ENCODE assay signal across 9 cellular contexts in genomic region chr15:77031376-77032050, GRCh38. TPM values are rescaled to one million over a fixed set of nuclear protein-coding genes. Genes with fewer than 3 reads are reported as not detected.
DNase-seq lines count a peak whose midpoint lies in the region; ATAC-seq lines count a peak whose summit lies in the region.
"Had no signal": no experiment of that assay in that cellular context is flagged by ENCODE, and none has a peak within 500 bp of the region (broad histone marks: within the 10 kb centered on the region; RNA-seq: fewer than 3 reads in every experiment).

No MANE protein-coding gene starts in this region.

- no peak overlapping the region for H2BK5ac ChIP-seq in mesenchymal stem cell (ENCODE audit: low read depth, low read length, poor library complexity, severe bottlenecking)

- no peak overlapping the region for H3K23ac ChIP-seq in mesenchymal stem cell (ENCODE audit: low read length in 2 of 2)

- H3K4me3 ChIP-seq in mesenchymal stem cell (ENCODE audit: insufficient read depth in 1 of 2, low read depth in 1 of 2, low read length in 2 of 2): no peak overlapping the region

- H3K79me1 ChIP-seq in mesenchymal stem cell (replicated peaks; ENCODE audit: low read length, poor library complexity, severe bottlenecking): peaks cover 4% of the 10 kb centered on the region

- H2BK15ac ChIP-seq in mesenchymal stem cell (ENCODE audit: low read depth, poor library complexity, severe bottlenecking): no peak overlapping the region

- peak overlapping the region; percentile 31 for H4K8ac ChIP-seq in mesenchymal stem cell (ENCODE audit: low read length)

- peak; percentile 31 for DNase-seq in activated T-cell treated with anti-CD3 and anti-CD28 coated beads, Interleukin-2, amount 50 U/mL, for 1 hour
- DNase-seq in activated T-cell treated with anti-CD3 and anti-CD28 coated beads for 4 hours: no peak
- peak; percentile 4 for DNase-seq in NCI-H2081 treated with DMSO at 0.1 percent for 48 hours (lab: John Stamatoyannopoulos, UW)
- peak; percentile 53 for DNase-seq in activated CD8-positive, alpha-beta memory T cell treated with anti-CD3 and anti-CD28 coated beads, Interleukin-2, amount 50 U/mL, for 48 hours
- no peak for DNase-seq in mesenchymal stem cell
- no peak for DNase-seq in globus pallidus (ENCODE audit: low spot score)

- no peak overlapping the region for H3K27ac ChIP-seq in mesenchymal stem cell (ENCODE audit: low read length, poor library complexity, severe bottlenecking)
- H3K27ac ChIP-seq: C4-2B had no signal

- peaks cover 46% of the 10 kb centered on the region for H3K4me1 ChIP-seq in mesenchymal stem cell (ENCODE audit: control insufficient read depth, insufficient read depth, low read depth, low read length)

- peaks cover 5 to 24% of the 10 kb centered on the region in 2 experiments for H3K36me3 ChIP-seq in mesenchymal stem cell (ENCODE audit: control insufficient read depth in 1 of 2, insufficient read depth in 2 of 2, low read depth in 1 of 2, low read length in 2 of 2)

- no peak overlapping the region for H2BK120ac ChIP-seq in mesenchymal stem cell (ENCODE audit: low read depth, low read length)

- H2AFZ ChIP-seq in mesenchymal stem cell (ENCODE audit: low read depth, low read length): no peak overlapping the region

- no peak overlapping the region for H3K18ac ChIP-seq in mesenchymal stem cell (ENCODE audit: low read depth in 1 of 2, low read length in 2 of 2)

- H3K9me3 ChIP-seq in mesenchymal stem cell (ENCODE audit: control insufficient read depth, low read length): no peaks in the 10 kb centered on the region

- H3K9ac ChIP-seq in mesenchymal stem cell (ENCODE audit: low read length): no peak overlapping the region

- no peak overlapping the region for H3K4ac ChIP-seq in mesenchymal stem cell (ENCODE audit: low read depth in 1 of 2, low read length in 2 of 2)

- H2AK5ac ChIP-seq in mesenchymal stem cell (ENCODE audit: low read length, severe bottlenecking): no peak overlapping the region

- ATAC-seq in GM18873 (IDR thresholded peaks at IDR 0.05; ENCODE audit: low FRiP score, unreplicated experiment) (no peak), esophagus mucosa (no peak)

- H3K27me3 ChIP-seq in mesenchymal stem cell (ENCODE audit: control insufficient read depth in 1 of 2, insufficient read depth in 1 of 2, low read length in 2 of 2): peaks cover 5 to 40% of the 10 kb centered on the region in 2 experiments

- H3K14ac ChIP-seq in mesenchymal stem cell (ENCODE audit: low read length in 2 of 2): no peak overlapping the region

- 79% methylated on average over 9 of the region's 12 CpGs for WGBS in mesenchymal stem cell

- H4K91ac ChIP-seq in mesenchymal stem cell (ENCODE audit: low read length): no peak overlapping the region

- no peak overlapping the region for H3K4me2 ChIP-seq in mesenchymal stem cell (ENCODE audit: low read length, poor library complexity, severe bottlenecking)

- H2BK12ac ChIP-seq in mesenchymal stem cell (ENCODE audit: low read length in 2 of 2): no peak overlapping the region

RNA-seq across cellular contexts. Expression of gene PSTPIP1, which starts 36.6 kb away (rescaled TPM):
- not detected for polyA plus RNA-seq in mesenchymal stem cell (2013, experiment 1 of 2)
- not detected for polyA plus RNA-seq in mesenchymal stem cell (2013, experiment 2 of 2)
- 1.3 TPM for total RNA-seq in esophagus mucosa

RNA-seq across cellular contexts. Expression of gene TSPAN3, which starts 39.4 kb away (rescaled TPM):
- polyA plus RNA-seq in mesenchymal stem cell (2013, experiment 1 of 2): 226 TPM
- 236 TPM for polyA plus RNA-seq in mesenchymal stem cell (2013, experiment 2 of 2)
- total RNA-seq in esophagus mucosa: 60.8 TPM

Comparison
In these comparisons a context has a peak if more than half of its experiments do, and no peak if none do; other contexts are left out.
1. DNase-seq: peak in activated T-cell treated with anti-CD3 and anti-CD28 coated beads, Interleukin-2, amount 50 U/mL, for 1 hour (single experiment), NCI-H2081 treated with DMSO at 0.1 percent for 48 hours (single experiment) and activated CD8-positive, alpha-beta memory T cell treated with anti-CD3 and anti-CD28 coated beads, Interleukin-2, amount 50 U/mL, for 48 hours (single experiment); none in activated T-cell treated with anti-CD3 and anti-CD28 coated beads for 4 hours (single experiment), mesenchymal stem cell (single experiment) and globus pallidus (single experiment).